Comparison of ENCODE assay signal across 8 cellular contexts in genomic region chr1:25543425-25544242, GRCh38. TPM values are rescaled to one million over a fixed set of nuclear protein-coding genes. Genes with fewer than 3 reads are reported as not detected.
DNase-seq lines count a peak whose midpoint lies in the region; ATAC-seq and TF ChIP-seq lines count a peak whose summit lies in the region.

Gene LDLRAP1 (plus strand): TSS chr1:25543606. CDS start chr1:25543699, 93 bp downstream.

- H3K4me3 Mint-ChIP-seq in immature natural killer cell: peak within 1 kb of the TSS; percentile 76 to 85 (median 82)

- peak within 1 kb of the TSS in 5 of 6 donors; percentile 11 to 81 (median 20) for H3K27ac Mint-ChIP-seq in immature natural killer cell

- H3K4me1 ChIP-seq in skeletal muscle tissue (ENCODE audit: control insufficient read depth in 3 of 3, insufficient read depth in 3 of 3, low read length in 3 of 3): peaks cover 24 to 33% (median 31%) of the 10 kb centered on the region in 3 donors

- TF ChIP-seq CTCF in LNCaP clone FGC (IDR thresholded peaks at IDR 0.05; ENCODE audit: control insufficient read depth, extremely low read depth, insufficient read depth) (no peak), WERI-Rb-1 (IDR thresholded peaks at IDR 0.05; ENCODE audit: low read depth, low read length) (no peak)

- H3K9me3 ChIP-seq in WERI-Rb-1 (ENCODE audit: severe bottlenecking): no peaks in the 10 kb centered on the region
- H3K9me3 ChIP-seq in skeletal muscle tissue (ENCODE audit: control insufficient read depth in 3 of 3, low read length in 3 of 3): no peaks in the 10 kb centered on the region

- peaks cover 0 to 5% (median 3%) of the 10 kb centered on the region in 3 donors for H3K27me3 Mint-ChIP-seq in immature natural killer cell (ENCODE audit: low read depth in 3 of 3)

- no peaks in the 10 kb centered on the region for H3K9me3 Mint-ChIP-seq in immature natural killer cell

- DNase-seq in EL: peak; percentile 78
- no peak for DNase-seq in LNCaP clone FGC (ENCODE audit: low read depth)
- DNase-seq in WERI-Rb-1: peak; percentile 57
- DNase-seq in central memory CD4-positive, alpha-beta T cell: peak; percentile 49
- DNase-seq in immature natural killer cell: peak; percentile 69 to 73 (median 72)
- DNase-seq in DMS79 (lab: John Stamatoyannopoulos, UW): no peak

- H3K36me3 ChIP-seq in WERI-Rb-1: no peaks in the 10 kb centered on the region
- peaks cover 0 to 2% (median 0%) of the 10 kb centered on the region in 3 donors for H3K36me3 ChIP-seq in skeletal muscle tissue (ENCODE audit: control insufficient read depth in 3 of 3, insufficient read depth in 3 of 3, low read length in 3 of 3)

- H3K4me1 Mint-ChIP-seq in immature natural killer cell: peaks cover 33 to 38% of the 10 kb centered on the region in 2 donors

- H3K9ac ChIP-seq in skeletal muscle tissue (ENCODE audit: low read depth in 1 of 3, low read length in 3 of 3): peak within 1 kb of the TSS; percentile 82 to 91 (median 88)

- H3K27ac ChIP-seq in WERI-Rb-1 (no peak within 1 kb of the TSS), skeletal muscle tissue (ENCODE audit: low read depth, low read length) (peak within 1 kb of the TSS; percentile 75)

- H3K27me3 ChIP-seq in WERI-Rb-1 (ENCODE audit: insufficient read depth, low read depth, severe bottlenecking) (no peaks in the 10 kb centered on the region), skeletal muscle tissue (ENCODE audit: control insufficient read depth in 3 of 3, insufficient read depth in 3 of 3, low read length in 3 of 3) (no peaks in the 10 kb centered on the region)

- H3K36me3 Mint-ChIP-seq in immature natural killer cell: no peaks in the 10 kb centered on the region

- H3K4me3 ChIP-seq in LNCaP clone FGC (ENCODE audit: low read depth, low read length) (peak within 1 kb of the TSS; percentile 63), WERI-Rb-1 (ENCODE audit: low read depth, low read length) (peak within 1 kb of the TSS; percentile 56), skeletal muscle tissue (ENCODE audit: low read length in 3 of 3) (peak within 1 kb of the TSS; percentile 72 to 84 (median 77))

- peak; percentile 76 for ATAC-seq in GM21723 (IDR thresholded peaks at IDR 0.05; ENCODE audit: unreplicated experiment)

RNA-seq across cellular contexts. Expression of gene LDLRAP1, which starts in this region (rescaled TPM):
- 10 to 100 TPM; 46.5 to 81.5 (median 69.2) TPM for polyA plus RNA-seq in immature natural killer cell
- 4.7 TPM for total RNA-seq in skeletal muscle tissue

Comparison
In these comparisons a context has a peak if more than half of its experiments do, and no peak if none do; other contexts are left out.
1. DNase-seq: peak in EL (single experiment), WERI-Rb-1 (single experiment), central memory CD4-positive, alpha-beta T cell (single experiment) and immature natural killer cell (3 of 3); none in LNCaP clone FGC (single experiment) and DMS79 (single experiment).
2. Peak in every context shown above with its lines, with median percentiles within 50 percentile points of each other: H3K4me3 ChIP-seq.